23 cellular contexts compared by ENCODE assay signal in the genomic region with DNA sequence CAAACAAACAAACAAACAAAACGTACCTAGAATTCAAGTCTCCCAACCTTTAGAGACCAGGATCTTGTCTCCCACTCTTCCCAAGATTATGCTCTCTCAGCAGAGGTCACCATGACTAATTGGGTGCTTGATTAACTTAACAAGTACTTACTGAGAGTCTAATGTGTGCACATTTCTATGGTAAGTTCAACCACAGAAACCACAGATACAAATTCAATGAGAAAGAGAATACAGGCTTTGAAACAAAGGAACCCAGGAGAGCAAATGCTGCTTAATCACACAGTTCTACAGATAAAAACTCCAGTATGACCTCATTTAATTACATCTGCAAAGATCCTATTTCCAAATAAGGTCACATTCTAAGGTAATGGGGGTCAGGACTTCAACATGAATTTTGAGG.
DNase-seq lines count a peak whose midpoint lies in the region; ATAC-seq and TF ChIP-seq lines count a peak whose summit lies in the region.
"Had no signal": no experiment of that assay in that cellular context is flagged by ENCODE, and none has a peak within 500 bp of the region (broad histone marks: within the 10 kb centered on the region; RNA-seq: fewer than 3 reads in every experiment).

No MANE protein-coding gene starts in this region.

- H3K27me3 Mint-ChIP-seq in MCF 10A (ENCODE audit: insufficient read depth, unreplicated experiment) = no peaks in the 10 kb centered on the region
- H3K27me3 Mint-ChIP-seq: activated B cell treated with CpG ODN at 0.5 μM for 24 hours; brain; CD4-positive, alpha-beta T cell; T-cell had no signal

- H3K4me1 Mint-ChIP-seq in MCF 10A (ENCODE audit: insufficient read depth, unreplicated experiment) = no peaks in the 10 kb centered on the region
- H3K4me1 Mint-ChIP-seq: activated B cell treated with CpG ODN at 0.5 μM for 24 hours, brain had no signal

- no TSS peak for BruUV-seq in mammary epithelial cell (replicated peaks; lab: Mats Ljungman, UMichigan)
- BruUV-seq in MCF 10A (replicated peaks; lab: Mats Ljungman, UMichigan) = no TSS peak

- no peak overlapping the region for H3K27ac ChIP-seq in mammary epithelial cell (ENCODE audit: insufficient read depth, low read depth, low read length)
- H3K27ac ChIP-seq: esophagus squamous epithelium, parathyroid adenoma, RWPE1, skin epidermis, tibial artery had no signal

- no peaks in the 10 kb centered on the region for H4K20me1 ChIP-seq in mammary epithelial cell (ENCODE audit: insufficient read depth, low read length)

- H3K27me3 ChIP-seq in mammary epithelial cell (ENCODE audit: insufficient read depth, low read length) = no peaks in the 10 kb centered on the region
- H3K27me3 ChIP-seq: esophagus squamous epithelium, tibial artery had no signal

- no peaks in the 10 kb centered on the region for H3K4me1 ChIP-seq in mammary epithelial cell (ENCODE audit: insufficient read depth, low read length)
- H3K4me1 ChIP-seq: esophagus squamous epithelium, parathyroid adenoma, tibial artery had no signal

- POLR2A ChIA-PET in MCF 10A (lab: Yijun Ruan, JAX) = no interaction called here

- H3K27ac Mint-ChIP-seq in MCF 10A (ENCODE audit: low read depth, unreplicated experiment) = no peak overlapping the region
- H3K27ac Mint-ChIP-seq: activated B cell treated with CpG ODN at 0.5 μM for 24 hours; brain; CD4-positive, alpha-beta T cell; HFFc6; T-cell had no signal

- H2AFZ ChIP-seq in mammary epithelial cell (ENCODE audit: low read depth, low read length) = no peak overlapping the region
- H2AFZ ChIP-seq: parathyroid adenoma had no signal

- no peaks in the 10 kb centered on the region for H3K36me3 ChIP-seq in mammary epithelial cell (ENCODE audit: insufficient read depth, low read length)

- H3K4me3 ChIP-seq in mammary epithelial cell (replicated peaks in 1 of 3; ENCODE audit: insufficient read depth in 1 of 3, low read depth in 2 of 3, low read length in 3 of 3) (no peak overlapping the region), epithelial cell of proximal tubule (ENCODE audit: low read depth, low read length) (no peak overlapping the region)
- H3K4me3 ChIP-seq: esophagus squamous epithelium, skin epidermis, tibial artery had no signal

- TF ChIP-seq CTCF in mammary epithelial cell (conservative IDR thresholded peaks at IDR 0.05 in 1 of 2, IDR thresholded peaks at IDR 0.05 in 1 of 2; ENCODE audit: extremely low read depth in 1 of 2, insufficient read depth in 1 of 2, low read depth in 1 of 2, low read length in 2 of 2) = no peak
- TF ChIP-seq CTCF in MCF 10A (IDR thresholded peaks at IDR 0.05; ENCODE audit: unreplicated experiment) = no peak
- no peak for TF ChIP-seq CTCF in epithelial cell of proximal tubule (conservative IDR thresholded peaks at IDR 0.05; ENCODE audit: low read depth, low read length)

- in situ Hi-C loops in mammary epithelial cell (cut with MboI; ENCODE audit: low sequenced_read_pairs in 2 of 2) = no loop called here

- DNase-seq in mammary epithelial cell (peak; percentile 78), MCF 10A (ENCODE audit: unreplicated experiment) (no peak), RPMI7951 (ENCODE audit: low read depth) (peak; percentile 30), epithelial cell of proximal tubule (ENCODE audit: low read depth) (peak; percentile 40), RPMI8226 (no peak), islet precursor cell (no peak)
- DNase-seq: activated B cell treated with CpG ODN at 0.5 μM for 24 hours; activated effector memory CD4-positive, alpha-beta T cell treated with Interleukin-2 at 50 U/mL for 16 hours; CD4-positive, alpha-beta T cell; dermis blood vessel endothelial cell; esophagus squamous epithelium; HFFc6; left colon; NCI-H1694 treated with DMSO at 0.1 percent for 48 hours; NCI-H524 treated with DMSO at 0.1 percent for 48 hours; T-cell; tibial artery had no signal

- no peaks in the 10 kb centered on the region for H3K9me3 ChIP-seq in mammary epithelial cell (replicated peaks; ENCODE audit: insufficient read depth, low read length)
- H3K9me3 ChIP-seq: esophagus squamous epithelium, tibial artery had no signal

- dilution Hi-C loops in mammary epithelial cell (cut with HindIII; ENCODE audit: low sequenced_read_pairs) = no loop called here

- 87% methylated on average over 1 of the region's 1 CpG for WGBS in mammary epithelial cell (ENCODE audit: low coverage, missing lambda C conversion rate)

- no peak overlapping the region for H3K4me3 Mint-ChIP-seq in MCF 10A (ENCODE audit: unreplicated experiment)
- H3K4me3 Mint-ChIP-seq: activated B cell treated with CpG ODN at 0.5 μM for 24 hours; brain; CD4-positive, alpha-beta T cell; HFFc6; T-cell had no signal

- intact Hi-C loops in mammary epithelial cell (cut with micrococcal nuclease) (no loop called here), MCF 10A (cut with micrococcal nuclease) (no loop called here)

- CTCF ChIA-PET in mammary epithelial cell (lab: Charles Lee; ENCODE audit: low non-redundant PET) = no interaction called here
- CTCF ChIA-PET in MCF 10A (lab: Yijun Ruan, JAX) = no interaction called here

- no peaks in the 10 kb centered on the region for H3K9me3 Mint-ChIP-seq in MCF 10A (ENCODE audit: unreplicated experiment)
- H3K9me3 Mint-ChIP-seq: activated B cell treated with CpG ODN at 0.5 μM for 24 hours; CD4-positive, alpha-beta T cell; HFFc6; T-cell had no signal

- no peak overlapping the region for H3K4me2 ChIP-seq in mammary epithelial cell (ENCODE audit: insufficient read depth, low read depth, low read length)

- H3K9ac ChIP-seq in mammary epithelial cell (ENCODE audit: insufficient read depth, low read length) = no peak overlapping the region
- H3K9ac ChIP-seq: parathyroid adenoma had no signal

- peaks cover 17% of the 10 kb centered on the region for H3K36me3 Mint-ChIP-seq in MCF 10A (ENCODE audit: insufficient read depth, unreplicated experiment)

- H3K79me2 ChIP-seq in mammary epithelial cell (ENCODE audit: insufficient read depth, low read length) = no peaks in the 10 kb centered on the region

- no peak for ATAC-seq in GM21786 (IDR thresholded peaks at IDR 0.05; ENCODE audit: unreplicated experiment)
- ATAC-seq in GM19328 (IDR thresholded peaks at IDR 0.05; ENCODE audit: unreplicated experiment) = no peak
- ATAC-seq: left colon, T-cell had no signal

Comparison
In these comparisons a context has a peak if more than half of its experiments do, and no peak if none do; other contexts are left out.
1. DNase-seq: peak in mammary epithelial cell (single experiment), RPMI7951 (single experiment) and epithelial cell of proximal tubule (single experiment); none in MCF 10A (single experiment), RPMI8226 (single experiment) and islet precursor cell (single experiment).